In the genomic region with DNA sequence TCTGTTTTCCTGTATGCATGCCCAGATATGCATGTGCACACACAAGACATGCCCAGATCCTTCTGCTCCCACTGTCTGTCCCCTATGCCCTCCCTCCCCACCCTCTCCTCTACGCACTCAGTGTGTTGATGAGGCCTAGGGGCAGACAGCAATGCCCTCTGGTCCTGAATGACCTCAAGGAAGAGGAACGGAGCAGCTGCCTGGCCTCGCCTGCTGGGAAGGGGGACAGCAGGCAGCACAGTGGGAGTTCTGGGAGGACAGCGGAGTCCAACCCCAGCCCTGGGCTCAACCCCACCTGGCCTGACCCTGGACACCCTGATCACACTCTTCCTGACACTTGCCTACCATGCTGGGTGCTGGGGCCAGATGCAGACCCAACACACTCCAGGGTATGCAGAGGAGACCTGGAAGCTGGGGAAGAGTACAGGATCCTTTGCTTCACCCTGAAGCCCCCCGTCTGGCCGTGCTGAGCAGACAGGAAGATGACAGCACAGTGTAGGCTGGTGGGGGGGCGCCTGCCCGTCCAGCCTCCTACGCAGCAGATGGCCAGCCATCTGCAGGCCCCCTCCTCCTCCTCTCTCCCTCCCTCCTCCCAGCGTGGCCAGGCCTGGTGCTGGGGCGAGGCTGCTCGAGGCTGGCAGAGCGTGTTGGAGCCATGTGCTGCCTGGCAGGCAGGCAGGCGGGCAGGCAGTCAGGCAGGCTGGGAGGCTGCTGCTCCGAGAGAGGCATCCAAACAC, we compare ENCODE assay signal across 1 cellular context.
TF ChIP-seq lines count a peak whose summit lies in the region.

No MANE protein-coding gene starts in this region.

TF ChIP-seq in IMR-90, 13 proteins besides CTCF, POLR2A, EP300 and RAD21:
- TF ChIP-seq MAZ (IDR thresholded peaks at IDR 0.05; ENCODE audit: borderline replicate concordance, low read depth, low read length), result no peak
- no peak for TF ChIP-seq RFX5 (IDR thresholded peaks at IDR 0.05; ENCODE audit: low read depth, low read length)
- TF ChIP-seq, protein P1, sequence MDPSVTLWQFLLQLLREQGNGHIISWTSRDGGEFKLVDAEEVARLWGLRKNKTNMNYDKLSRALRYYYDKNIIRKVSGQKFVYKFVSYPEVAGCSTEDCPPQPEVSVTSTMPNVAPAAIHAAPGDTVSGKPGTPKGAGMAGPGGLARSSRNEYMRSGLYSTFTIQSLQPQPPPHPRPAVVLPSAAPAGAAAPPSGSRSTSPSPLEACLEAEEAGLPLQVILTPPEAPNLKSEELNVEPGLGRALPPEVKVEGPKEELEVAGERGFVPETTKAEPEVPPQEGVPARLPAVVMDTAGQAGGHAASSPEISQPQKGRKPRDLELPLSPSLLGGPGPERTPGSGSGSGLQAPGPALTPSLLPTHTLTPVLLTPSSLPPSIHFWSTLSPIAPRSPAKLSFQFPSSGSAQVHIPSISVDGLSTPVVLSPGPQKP (IDR thresholded peaks at IDR 0.05; ENCODE audit: borderline replicate concordance, low read depth, low read length), result no peak
- no peak for TF ChIP-seq CHD1 (IDR thresholded peaks at IDR 0.05; ENCODE audit: low read depth, low read length)
- TF ChIP-seq, protein P2, sequence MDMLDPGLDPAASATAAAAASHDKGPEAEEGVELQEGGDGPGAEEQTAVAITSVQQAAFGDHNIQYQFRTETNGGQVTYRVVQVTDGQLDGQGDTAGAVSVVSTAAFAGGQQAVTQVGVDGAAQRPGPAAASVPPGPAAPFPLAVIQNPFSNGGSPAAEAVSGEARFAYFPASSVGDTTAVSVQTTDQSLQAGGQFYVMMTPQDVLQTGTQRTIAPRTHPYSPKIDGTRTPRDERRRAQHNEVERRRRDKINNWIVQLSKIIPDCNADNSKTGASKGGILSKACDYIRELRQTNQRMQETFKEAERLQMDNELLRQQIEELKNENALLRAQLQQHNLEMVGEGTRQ (IDR thresholded peaks at IDR 0.05; ENCODE audit: low read depth, low read length), result no peak
- TF ChIP-seq NFE2L2 (IDR thresholded peaks at IDR 0.05; ENCODE audit: low read depth, low read length), result no peak
- TF ChIP-seq SMC3 (IDR thresholded peaks at IDR 0.05; ENCODE audit: low read depth, low read length), result no peak
- TF ChIP-seq MAFK (IDR thresholded peaks at IDR 0.05; ENCODE audit: low read depth, low read length), result no peak
- no peak for TF ChIP-seq BHLHE40 (IDR thresholded peaks at IDR 0.05; ENCODE audit: low read depth, low read length)
- TF ChIP-seq RCOR1 (IDR thresholded peaks at IDR 0.05; ENCODE audit: insufficient replicate concordance, low read length), result no peak
- no peak for TF ChIP-seq CEBPB (IDR thresholded peaks at IDR 0.05; ENCODE audit: low read depth, low read length)
- TF ChIP-seq FOS (IDR thresholded peaks at IDR 0.05; ENCODE audit: low read depth, low read length), result no peak
- TF ChIP-seq MXI1 (IDR thresholded peaks at IDR 0.05; ENCODE audit: borderline replicate concordance, low read depth, low read length), result no peak
